ENCODE assay signal across 8 cellular contexts in the genomic region with DNA sequence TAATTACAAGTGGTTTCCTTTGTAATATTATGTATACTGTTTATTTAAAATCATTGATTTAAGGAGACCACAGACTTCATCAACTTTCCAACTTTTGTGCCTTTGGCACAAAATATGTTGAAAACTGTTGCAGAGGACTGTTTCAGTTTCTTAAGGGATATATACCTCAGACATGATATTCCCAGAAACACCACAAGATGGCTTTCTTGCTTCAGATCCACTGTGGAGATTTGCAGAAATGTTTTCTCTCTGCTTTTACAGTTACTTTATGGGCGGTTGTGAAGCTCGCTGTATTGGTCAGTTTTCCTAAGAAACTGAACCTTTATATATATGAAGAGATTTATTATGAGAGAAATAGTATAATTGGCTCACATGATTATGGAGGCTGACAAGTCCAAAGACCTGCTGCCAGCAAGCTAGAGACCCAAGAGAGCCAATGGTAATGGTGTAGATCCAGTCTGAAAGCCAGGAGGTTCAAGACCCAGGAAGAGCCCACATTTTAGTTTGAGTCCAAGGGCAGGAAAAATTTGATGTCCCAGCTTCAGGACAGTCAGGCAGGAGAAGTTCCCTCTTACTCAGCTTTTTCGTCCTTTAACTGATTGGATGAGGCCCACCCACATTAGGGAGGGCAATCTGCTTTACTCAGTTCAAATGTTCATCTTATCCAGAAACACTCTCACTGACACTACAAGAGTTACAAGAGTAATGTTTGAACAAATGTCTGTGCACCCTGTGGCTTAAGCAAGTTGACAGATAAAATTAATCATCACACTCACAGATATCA. TPM values are rescaled to one million over a fixed set of nuclear protein-coding genes. Genes with fewer than 3 reads are reported as not detected.
A peak's percentile ranks its signal among the peaks of the same experiment; 100 is the strongest.
DNase-seq lines count a peak whose midpoint lies in the region; ATAC-seq, FAIRE-seq and TF ChIP-seq lines count a peak whose summit lies in the region.

No MANE protein-coding gene starts in this region.

- POLR2A ChIA-PET in A673 (lab: Charles Lee; ENCODE audit: low non-redundant PET), result no interaction called here

- intact Hi-C loops in A673 (cut with micrococcal nuclease; ENCODE audit: unreplicated experiment), result loop anchor here (1.0 to 10.0 kb wide), 2 partner anchors 94 to 353 kb away; partner anchors contain the start of genes DOP1A, PRSS35 and UBE3D

- H2AFZ ChIP-seq in Loucy (ENCODE audit: low read length) (no peak overlapping the region), astrocyte (ENCODE audit: low read depth, low read length) (no peak overlapping the region)

- H3K9me3 ChIP-seq in A673 (ENCODE audit: low read depth, low read length, poor library complexity, severe bottlenecking), result no peaks in the 10 kb centered on the region
- H3K9me3 ChIP-seq in Loucy (ENCODE audit: insufficient read depth, low read depth, low read length), result no peaks in the 10 kb centered on the region
- H3K9me3 ChIP-seq in astrocyte (ENCODE audit: insufficient read depth, low read depth, low read length), result no peaks in the 10 kb centered on the region

- H4K20me1 ChIP-seq in Loucy (ENCODE audit: insufficient read depth, low read length, poor library complexity, severe bottlenecking), result no peaks in the 10 kb centered on the region
- peaks cover 4% of the 10 kb centered on the region for H4K20me1 ChIP-seq in astrocyte (ENCODE audit: insufficient read depth, low read length)

- H3K4me3 ChIP-seq in A673 (ENCODE audit: low read depth, low read length, poor library complexity, severe bottlenecking) (no peak overlapping the region), Loucy (ENCODE audit: low read length, poor library complexity, severe bottlenecking) (no peak overlapping the region), astrocyte (ENCODE audit: insufficient read depth, low read depth, low read length) (no peak overlapping the region)

- H3K4me1 ChIP-seq in A673 (ENCODE audit: insufficient read depth, low read length, poor library complexity, severe bottlenecking) (peaks cover 14% of the 10 kb centered on the region), Loucy (ENCODE audit: insufficient read depth, low read length, poor library complexity, severe bottlenecking) (no peaks in the 10 kb centered on the region), astrocyte (ENCODE audit: insufficient read depth, low read length) (no peaks in the 10 kb centered on the region)

- peak overlapping the region; percentile 39 for H3K27ac ChIP-seq in A673 (ENCODE audit: low read depth, low read length, poor library complexity, severe bottlenecking)
- H3K27ac ChIP-seq in astrocyte (ENCODE audit: low read depth, low read length), result no peak overlapping the region

- DNase-seq in A673 (ENCODE audit: low spot score), result peak; percentile 77
- peak; percentile 31 for DNase-seq in astrocyte (ENCODE audit: low read depth)
- DNase-seq in inferior parietal cortex (ENCODE audit: extremely low spot score), result peak; percentile 65
- DNase-seq in type B pancreatic cell (ENCODE audit: extremely low spot score, unreplicated experiment), result no peak
- DNase-seq in stimulated activated effector memory CD8-positive, alpha-beta T cell treated with anti-CD3 and anti-CD28 coated beads, Interleukin-12 subunit alpha, Interleukin-12 subunit beta, amount 100 ng/mL, for 72 hours (ENCODE audit: low spot score in 2 of 2), result no peak

- H3K27me3 ChIP-seq in A673 (replicated peaks; ENCODE audit: insufficient read depth, low read depth, low read length, poor library complexity) (no peaks in the 10 kb centered on the region), Loucy (ENCODE audit: insufficient read depth, low read length, poor library complexity, severe bottlenecking) (no peaks in the 10 kb centered on the region), astrocyte (ENCODE audit: insufficient read depth, low read length) (no peaks in the 10 kb centered on the region)

- peak; percentile 69 for ATAC-seq in GM18517 (IDR thresholded peaks at IDR 0.05; ENCODE audit: unreplicated experiment)
- no peak for ATAC-seq in stimulated activated effector memory CD8-positive, alpha-beta T cell treated with anti-CD3 and anti-CD28 coated beads, Interleukin-12 subunit alpha, Interleukin-12 subunit beta, amount 100 ng/mL, for 72 hours
- ATAC-seq in GM19455 (IDR thresholded peaks at IDR 0.05; ENCODE audit: unreplicated experiment), result no peak

- H3K9me3 Mint-ChIP-seq in astrocyte (ENCODE audit: unreplicated experiment), result no peaks in the 10 kb centered on the region
- no peaks in the 10 kb centered on the region for H3K9me3 Mint-ChIP-seq in type B pancreatic cell
- H3K9me3 Mint-ChIP-seq in stimulated activated effector memory CD8-positive, alpha-beta T cell treated with anti-CD3 and anti-CD28 coated beads, Interleukin-12 subunit alpha, Interleukin-12 subunit beta, amount 100 ng/mL, for 72 hours, result peaks cover 6% of the 10 kb centered on the region

- no peak for FAIRE-seq in astrocyte (lab: Jason Lieb, UNC)

- no peaks in the 10 kb centered on the region for H3K4me1 Mint-ChIP-seq in astrocyte (ENCODE audit: low read depth, unreplicated experiment)
- no peaks in the 10 kb centered on the region for H3K4me1 Mint-ChIP-seq in type B pancreatic cell (ENCODE audit: unreplicated experiment)
- H3K4me1 Mint-ChIP-seq in stimulated activated effector memory CD8-positive, alpha-beta T cell treated with anti-CD3 and anti-CD28 coated beads, Interleukin-12 subunit alpha, Interleukin-12 subunit beta, amount 100 ng/mL, for 72 hours, result peaks cover 12% of the 10 kb centered on the region

- BruUV-seq in A673 (replicated peaks; lab: Mats Ljungman, UMichigan), result no TSS peak

- no peaks in the 10 kb centered on the region for H3F3A ChIP-seq in Loucy (ENCODE audit: low read depth)

- peak; percentile 73 for TF ChIP-seq CTCF in A673 (conservative IDR thresholded peaks at IDR 0.05; ENCODE audit: low read depth, low read length)
- TF ChIP-seq CTCF in Loucy (conservative IDR thresholded peaks at IDR 0.05; ENCODE audit: low read length), result peak; percentile 63
- peak; percentile 51 for TF ChIP-seq CTCF in astrocyte (IDR thresholded peaks at IDR 0.05; ENCODE audit: insufficient read depth, low read depth, low read length)
- peak; percentile 77 for TF ChIP-seq CTCF in type B pancreatic cell (conservative IDR thresholded peaks at IDR 0.05)

- no peaks in the 10 kb centered on the region for H3K79me2 ChIP-seq in Loucy (ENCODE audit: insufficient read depth, low read length)
- H3K79me2 ChIP-seq in astrocyte (ENCODE audit: insufficient read depth, low read length), result no peaks in the 10 kb centered on the region

- no peak overlapping the region for H3K4me3 Mint-ChIP-seq in astrocyte (ENCODE audit: unreplicated experiment)
- no peak overlapping the region for H3K4me3 Mint-ChIP-seq in type B pancreatic cell
- no peak overlapping the region for H3K4me3 Mint-ChIP-seq in stimulated activated effector memory CD8-positive, alpha-beta T cell treated with anti-CD3 and anti-CD28 coated beads, Interleukin-12 subunit alpha, Interleukin-12 subunit beta, amount 100 ng/mL, for 72 hours

- H3K36me3 ChIP-seq in A673 (ENCODE audit: insufficient read depth, low read length, poor library complexity, severe bottlenecking), result peaks cover 16% of the 10 kb centered on the region
- H3K36me3 ChIP-seq in Loucy (ENCODE audit: insufficient read depth, low read length), result no peaks in the 10 kb centered on the region
- no peaks in the 10 kb centered on the region for H3K36me3 ChIP-seq in astrocyte (ENCODE audit: insufficient read depth, low read length)

- H3K9ac ChIP-seq in Loucy (ENCODE audit: low read depth, low read length, poor library complexity, severe bottlenecking) (no peak overlapping the region), astrocyte (ENCODE audit: low read length) (no peak overlapping the region)

- H3K27me3 Mint-ChIP-seq in astrocyte (ENCODE audit: low read depth, unreplicated experiment) (no peaks in the 10 kb centered on the region), type B pancreatic cell (peaks cover 12% of the 10 kb centered on the region)

- H3K36me3 Mint-ChIP-seq in astrocyte (ENCODE audit: low read depth, unreplicated experiment), result no peaks in the 10 kb centered on the region
- peaks cover 5% of the 10 kb centered on the region for H3K36me3 Mint-ChIP-seq in type B pancreatic cell
- no peaks in the 10 kb centered on the region for H3K36me3 Mint-ChIP-seq in stimulated activated effector memory CD8-positive, alpha-beta T cell treated with anti-CD3 and anti-CD28 coated beads, Interleukin-12 subunit alpha, Interleukin-12 subunit beta, amount 100 ng/mL, for 72 hours

- H3K9me2 ChIP-seq in Loucy (replicated peaks; ENCODE audit: low read depth, low read length), result no peaks in the 10 kb centered on the region

- H3K4me2 ChIP-seq in Loucy (ENCODE audit: low read depth, low read length, poor library complexity, severe bottlenecking), result no peak overlapping the region
- no peak overlapping the region for H3K4me2 ChIP-seq in astrocyte (ENCODE audit: low read length)

- CTCF ChIA-PET in A673 (lab: Charles Lee), result interaction anchor here (0.8 to 1.8 kb wide), 2 partner anchors 94 to 97 kb away, joined by 5 to 7 read pairs; partner anchors contain the start of gene PRSS35

- H3K27ac Mint-ChIP-seq in astrocyte (ENCODE audit: unreplicated experiment), result no peak overlapping the region
- H3K27ac Mint-ChIP-seq in type B pancreatic cell, result no peak overlapping the region
- no peak overlapping the region for H3K27ac Mint-ChIP-seq in stimulated activated effector memory CD8-positive, alpha-beta T cell treated with anti-CD3 and anti-CD28 coated beads, Interleukin-12 subunit alpha, Interleukin-12 subunit beta, amount 100 ng/mL, for 72 hours

RNA-seq across cellular contexts. Expression of gene ME1, which starts 12.8 kb away (rescaled TPM):
- 78.3 and 78.8 TPM in 2 replicates for total RNA-seq in A673 (2021)
- total RNA-seq in astrocyte, result 34.5 and 38.5 TPM in 2 replicates
- 4.2 and 14.2 TPM in 2 replicates for total RNA-seq in type B pancreatic cell (ENCODE audit: low replicate concordance)

Comparison
In these comparisons a context has a peak if more than half of its experiments do, and no peak if none do; other contexts are left out.
1. DNase-seq: peak in A673 (single experiment), astrocyte (single experiment) and inferior parietal cortex (single experiment); none in type B pancreatic cell (single experiment) and stimulated activated effector memory CD8-positive, alpha-beta T cell treated with anti-CD3 and anti-CD28 coated beads, Interleukin-12 subunit alpha, Interleukin-12 subunit beta, amount 100 ng/mL, for 72 hours (0 of 2).
2. Peak in every context shown above with its lines, with median percentiles within 50 percentile points of each other: CTCF ChIP-seq.